Comparison of ENCODE assay signal across 1 cellular context in genomic region chr6:160678744-160679401, GRCh38.
TF ChIP-seq lines count a peak whose summit lies in the region.

No MANE protein-coding gene starts in this region.

TF ChIP-seq in WTC11, 78 proteins besides CTCF, POLR2A, EP300 and RAD21 (continued from another document):
- TF ChIP-seq ZNF532 (CRISPR knock-in tag; IDR thresholded peaks at IDR 0.05; ENCODE audit: borderline replicate concordance) = no peak
- TF ChIP-seq E2F1 (CRISPR knock-in tag; IDR thresholded peaks at IDR 0.05) = no peak
- no peak for TF ChIP-seq GTF2I (CRISPR knock-in tag; conservative IDR thresholded peaks at IDR 0.05)
- no peak for TF ChIP-seq AFF4 (CRISPR knock-in tag; IDR thresholded peaks at IDR 0.05; ENCODE audit: borderline replicate concordance)
- no peak for TF ChIP-seq ATF6 (CRISPR knock-in tag; IDR thresholded peaks at IDR 0.05)
- TF ChIP-seq HMGA2 (CRISPR knock-in tag; IDR thresholded peaks at IDR 0.05) = no peak
- TF ChIP-seq IRF2 (CRISPR knock-in tag; IDR thresholded peaks at IDR 0.05; ENCODE audit: borderline replicate concordance, low read depth) = no peak
- TF ChIP-seq ZNF121 (CRISPR knock-in tag; IDR thresholded peaks at IDR 0.05) = no peak
- TF ChIP-seq SMAD3 (CRISPR knock-in tag; IDR thresholded peaks at IDR 0.05; ENCODE audit: borderline replicate concordance) = no peak
- no peak for TF ChIP-seq NR3C1 (CRISPR knock-in tag; conservative IDR thresholded peaks at IDR 0.05; ENCODE audit: low read depth)
- TF ChIP-seq RORB (CRISPR knock-in tag; IDR thresholded peaks at IDR 0.05) = no peak
- no peak for TF ChIP-seq TEAD4 (CRISPR knock-in tag; IDR thresholded peaks at IDR 0.05)
- TF ChIP-seq ESRRA (CRISPR knock-in tag; IDR thresholded peaks at IDR 0.05; ENCODE audit: borderline replicate concordance) = no peak
- no peak for TF ChIP-seq ATF2 (CRISPR knock-in tag; IDR thresholded peaks at IDR 0.05; ENCODE audit: borderline replicate concordance, low read depth)
- TF ChIP-seq ZNF232 (CRISPR knock-in tag; IDR thresholded peaks at IDR 0.05) = no peak
- no peak for TF ChIP-seq AR (CRISPR knock-in tag; IDR thresholded peaks at IDR 0.05)
- no peak for TF ChIP-seq ZSCAN18 (CRISPR knock-in tag; IDR thresholded peaks at IDR 0.05)
- peak; percentile 46; the same call in 1 of the 2 replicates for TF ChIP-seq IRF1 (CRISPR knock-in tag; IDR thresholded peaks at IDR 0.05)
- peak; percentile 88 for TF ChIP-seq MAX (CRISPR knock-in tag; IDR thresholded peaks at IDR 0.05)
- no peak for TF ChIP-seq KAT7 (CRISPR knock-in tag; IDR thresholded peaks at IDR 0.05; ENCODE audit: borderline replicate concordance)
- no peak for TF ChIP-seq CDX4 (CRISPR knock-in tag; IDR thresholded peaks at IDR 0.05; ENCODE audit: borderline replicate concordance)
- TF ChIP-seq TEAD1 (CRISPR knock-in tag; IDR thresholded peaks at IDR 0.05) = 0 out of 2 replicates have a peak, but pooled peaks have one; percentile 25
- TF ChIP-seq NR2C2 (CRISPR knock-in tag; IDR thresholded peaks at IDR 0.05) = no peak
- TF ChIP-seq JAZF1 (CRISPR knock-in tag; IDR thresholded peaks at IDR 0.05) = no peak
- no peak for TF ChIP-seq ERG (CRISPR knock-in tag; IDR thresholded peaks at IDR 0.05)
- no peak for TF ChIP-seq NFATC4 (CRISPR knock-in tag; IDR thresholded peaks at IDR 0.05)
- no peak for TF ChIP-seq GRHL2 (CRISPR knock-in tag; IDR thresholded peaks at IDR 0.05; ENCODE audit: insufficient replicate concordance, severe bottlenecking)
- no peak; the same call in 1 of the 2 replicates for TF ChIP-seq USF1 (CRISPR knock-in tag; IDR thresholded peaks at IDR 0.05)
- no peak for TF ChIP-seq ZNF671 (CRISPR knock-in tag; IDR thresholded peaks at IDR 0.05)
- no peak for TF ChIP-seq EMX1 (CRISPR knock-in tag; IDR thresholded peaks at IDR 0.05)
- no peak for TF ChIP-seq SP1 (CRISPR knock-in tag; conservative IDR thresholded peaks at IDR 0.05)
